ENCODE assay signal across 16 cellular contexts in genomic region chr10:49285232-49285631, GRCh38. TPM values are rescaled to one million over a fixed set of nuclear protein-coding genes. Genes with fewer than 3 reads are reported as not detected.
DNase-seq lines count a peak whose midpoint lies in the region; ATAC-seq and TF ChIP-seq lines count a peak whose summit lies in the region.
"Had no signal": no experiment of that assay in that cellular context is flagged by ENCODE, and none has a peak within 500 bp of the region (broad histone marks: within the 10 kb centered on the region; RNA-seq: fewer than 3 reads in every experiment).

No MANE protein-coding gene starts in this region.

- H3K4me1 ChIP-seq in right lobe of liver (no peaks in the 10 kb centered on the region), upper lobe of left lung (no peaks in the 10 kb centered on the region), ovary (ENCODE audit: insufficient read depth) (no peaks in the 10 kb centered on the region)
- H3K4me1 ChIP-seq: prostate gland had no signal

- intact Hi-C loops in right lobe of liver (cut with DNase I) (no loop called here), ovary (cut with DNase I) (no loop called here)

- no peak for TF ChIP-seq CTCF in right lobe of liver (IDR thresholded peaks at IDR 0.05)
- no peak for TF ChIP-seq CTCF in upper lobe of left lung (IDR thresholded peaks at IDR 0.05)
- no peak for TF ChIP-seq CTCF in ovary (IDR thresholded peaks at IDR 0.05)

- H3K36me3 Mint-ChIP-seq in activated naive CD8-positive, alpha-beta T cell treated with anti-CD3 and anti-CD28 coated beads, Interleukin-2, amount 50 U/mL, for 24 hours (ENCODE audit: low read depth) = no peaks in the 10 kb centered on the region
- no peaks in the 10 kb centered on the region for H3K36me3 Mint-ChIP-seq in activated naive CD8-positive, alpha-beta T cell treated with anti-CD3 and anti-CD28 coated beads for 36 hours
- peaks cover 2% of the 10 kb centered on the region for H3K36me3 Mint-ChIP-seq in T-helper 17 cell (ENCODE audit: low read depth)
- H3K36me3 Mint-ChIP-seq: activated naive CD8-positive, alpha-beta T cell; mesothelial cell of epicardium had no signal

- H3K4me1 Mint-ChIP-seq in activated naive CD8-positive, alpha-beta T cell treated with anti-CD3 and anti-CD28 coated beads, Interleukin-2, amount 50 U/mL, for 24 hours = peaks cover under 1% of the 10 kb centered on the region
- H3K4me1 Mint-ChIP-seq in activated naive CD8-positive, alpha-beta T cell treated with anti-CD3 and anti-CD28 coated beads for 36 hours = no peaks in the 10 kb centered on the region
- H3K4me1 Mint-ChIP-seq in T-helper 17 cell = peaks cover 4% of the 10 kb centered on the region

- H3K27ac ChIP-seq in right lobe of liver (no peak overlapping the region), upper lobe of left lung (peak overlapping the region in 1 of 4 donors; percentile 64), ovary (no peak overlapping the region)
- H3K27ac ChIP-seq: prostate gland had no signal

- peaks cover 2% of the 10 kb centered on the region for H3K27me3 Mint-ChIP-seq in activated naive CD8-positive, alpha-beta T cell treated with anti-CD3 and anti-CD28 coated beads, Interleukin-2, amount 50 U/mL, for 24 hours
- peaks cover 3% of the 10 kb centered on the region for H3K27me3 Mint-ChIP-seq in activated naive CD8-positive, alpha-beta T cell treated with anti-CD3 and anti-CD28 coated beads for 36 hours
- peaks cover 20% of the 10 kb centered on the region for H3K27me3 Mint-ChIP-seq in T-helper 17 cell
- H3K27me3 Mint-ChIP-seq: activated naive CD8-positive, alpha-beta T cell had no signal

- TF ChIP-seq POLR2A in right lobe of liver (IDR thresholded peaks at IDR 0.05) (no peak), upper lobe of left lung (IDR thresholded peaks at IDR 0.05) (no peak), ovary (IDR thresholded peaks at IDR 0.05) (no peak)

- H3K4me3 ChIP-seq in right lobe of liver (no peak overlapping the region), upper lobe of left lung (no peak overlapping the region), ovary (no peak overlapping the region)
- H3K4me3 ChIP-seq: prostate gland had no signal

- no peak for DNase-seq in activated naive CD8-positive, alpha-beta T cell treated with anti-CD3 and anti-CD28 coated beads, Interleukin-2, amount 50 U/mL, for 24 hours
- no peak for DNase-seq in activated naive CD8-positive, alpha-beta T cell treated with anti-CD3 and anti-CD28 coated beads for 36 hours
- DNase-seq in activated CD8-positive, alpha-beta memory T cell treated with anti-CD3 and anti-CD28 coated beads, Interleukin-2, amount 50 U/mL, for 48 hours = peak; percentile 29
- peak in 1 of 3 donors; percentile 36 for DNase-seq in right lobe of liver
- DNase-seq in upper lobe of left lung = peak in 1 of 2 donors; percentile 38
- no peak for DNase-seq in T-helper 17 cell
- DNase-seq in ovary = no peak
- DNase-seq: activated CD4-positive, alpha-beta T cell treated with anti-CD3 and anti-CD28 coated beads, Interleukin-2, amount 50 U/mL, for 4 hours; DMS 273 treated with DMSO at 0.1 percent for 48 hours; NCI-H2081 treated with DMSO at 0.1 percent for 48 hours had no signal

- H3K27me3 ChIP-seq in right lobe of liver (no peaks in the 10 kb centered on the region), upper lobe of left lung (no peaks in the 10 kb centered on the region), ovary (no peaks in the 10 kb centered on the region)

- H3K36me3 ChIP-seq in right lobe of liver (no peaks in the 10 kb centered on the region), upper lobe of left lung (no peaks in the 10 kb centered on the region), ovary (no peaks in the 10 kb centered on the region)
- H3K36me3 ChIP-seq: prostate gland had no signal

- H3K4me3 Mint-ChIP-seq in activated naive CD8-positive, alpha-beta T cell treated with anti-CD3 and anti-CD28 coated beads, Interleukin-2, amount 50 U/mL, for 24 hours = no peak overlapping the region
- no peak overlapping the region for H3K4me3 Mint-ChIP-seq in activated naive CD8-positive, alpha-beta T cell treated with anti-CD3 and anti-CD28 coated beads for 36 hours
- H3K4me3 Mint-ChIP-seq in T-helper 17 cell = no peak overlapping the region
- H3K4me3 Mint-ChIP-seq: activated naive CD8-positive, alpha-beta T cell; mesothelial cell of epicardium had no signal

- 39% methylated on average over 3 of the region's 3 CpGs for WGBS in right lobe of liver (ENCODE audit: insufficient coverage, low coverage, low lambda C conversion rate, missing lambda C conversion rate)
- 48 to 57% methylated on average over 3 of the region's 3 CpGs for WGBS in upper lobe of left lung, 2 donors
- 83 to 86% (median 85%) methylated on average over 3 of the region's 3 CpGs for WGBS in ovary, 3 donors

- peak; percentile 36 for ATAC-seq in activated naive CD8-positive, alpha-beta T cell treated with anti-CD3 and anti-CD28 coated beads, Interleukin-2, amount 50 U/mL, for 24 hours
- ATAC-seq in right lobe of liver (peak; percentile 42 to 68 (median 59)), upper lobe of left lung (ENCODE audit: low FRiP score in 2 of 2) (peak; percentile 30 to 80), T-helper 17 cell (no peak), GM21619 (IDR thresholded peaks at IDR 0.05; ENCODE audit: unreplicated experiment) (no peak)
- ATAC-seq: esophagus mucosa had no signal

- H3K9me3 ChIP-seq in right lobe of liver (no peaks in the 10 kb centered on the region), upper lobe of left lung (no peaks in the 10 kb centered on the region), T-helper 17 cell (ENCODE audit: control insufficient read depth, low read length, poor library complexity, severe bottlenecking) (no peaks in the 10 kb centered on the region), ovary (no peaks in the 10 kb centered on the region)
- H3K9me3 ChIP-seq: prostate gland had no signal

- TF ChIP-seq EP300 in upper lobe of left lung (IDR thresholded peaks at IDR 0.05) (peak in 1 of 4 donors; percentile 77), ovary (IDR thresholded peaks at IDR 0.05) (no peak)

- no peaks in the 10 kb centered on the region for H3K9me3 Mint-ChIP-seq in activated naive CD8-positive, alpha-beta T cell treated with anti-CD3 and anti-CD28 coated beads, Interleukin-2, amount 50 U/mL, for 24 hours
- H3K9me3 Mint-ChIP-seq in activated naive CD8-positive, alpha-beta T cell treated with anti-CD3 and anti-CD28 coated beads for 36 hours = no peaks in the 10 kb centered on the region

- no peak overlapping the region for H3K27ac Mint-ChIP-seq in activated naive CD8-positive, alpha-beta T cell treated with anti-CD3 and anti-CD28 coated beads, Interleukin-2, amount 50 U/mL, for 24 hours
- H3K27ac Mint-ChIP-seq in activated naive CD8-positive, alpha-beta T cell treated with anti-CD3 and anti-CD28 coated beads for 36 hours = no peak overlapping the region
- H3K27ac Mint-ChIP-seq in T-helper 17 cell = no peak overlapping the region
- H3K27ac Mint-ChIP-seq: activated naive CD8-positive, alpha-beta T cell; mesothelial cell of epicardium had no signal

RNA-seq across cellular contexts. Expression of gene C10orf71, which starts 13.7 kb away (rescaled TPM):
- total RNA-seq in activated naive CD8-positive, alpha-beta T cell treated with anti-CD3 and anti-CD28 coated beads for 36 hours = not detected
- total RNA-seq in right lobe of liver = under 1 TPM in 2 of 6 experiments, not detected in 4; 0.04 to 0.12 TPM
- not detected for total RNA-seq in upper lobe of left lung
- not detected for total RNA-seq in T-helper 17 cell
- total RNA-seq in ovary = under 1 TPM in 1 of 7 donors, not detected in 6; 0.03 TPM
- polyA plus RNA-seq in ovary = under 1 TPM; 0.01 to 0.03 TPM
- total RNA-seq: cerebellum, esophagus mucosa, mesothelial cell of epicardium had no signal

Comparison
In these comparisons a context has a peak if more than half of its experiments do, and no peak if none do; other contexts are left out.
1. ATAC-seq: peak in activated naive CD8-positive, alpha-beta T cell treated with anti-CD3 and anti-CD28 coated beads, Interleukin-2, amount 50 U/mL, for 24 hours (single experiment), right lobe of liver (4 of 4) and upper lobe of left lung (2 of 2); none in T-helper 17 cell (single experiment) and GM21619 (single experiment).